1 cellular context compared by ENCODE assay signal in genomic region chr4:152957437-152958185, GRCh38.
TF ChIP-seq lines count a peak whose summit lies in the region.

No MANE protein-coding gene starts in this region.

TF ChIP-seq in K562, 482 proteins besides CTCF, POLR2A, EP300 and RAD21 (continued from another document):
- no peak for TF ChIP-seq PBX2 (CRISPR knock-in tag; IDR thresholded peaks at IDR 0.05; ENCODE audit: low read depth)
- peak; percentile 52 for TF ChIP-seq PBX2 (tag; conservative IDR thresholded peaks at IDR 0.05; ENCODE audit: low read depth)
- TF ChIP-seq TRIM25 (IDR thresholded peaks at IDR 0.05; ENCODE audit: borderline replicate concordance): no peak
- no peak for TF ChIP-seq BDP1 (IDR thresholded peaks at IDR 0.05; ENCODE audit: insufficient read depth, insufficient read length)
- TF ChIP-seq NR4A1 (CRISPR knock-in tag; IDR thresholded peaks at IDR 0.05): no peak
- no peak for TF ChIP-seq NR4A1 (tag; IDR thresholded peaks at IDR 0.05)
- TF ChIP-seq GABPB1 (CRISPR knock-in tag; IDR thresholded peaks at IDR 0.05): 0 out of 2 replicates have a peak, but pooled peaks have one; percentile 9
- peak; percentile 86 for TF ChIP-seq MEIS2 (IDR thresholded peaks at IDR 0.05; ENCODE audit: partially characterized antibody)
- TF ChIP-seq ATF2 (CRISPR knock-in tag; IDR thresholded peaks at IDR 0.05): no peak
- TF ChIP-seq ZNF146 (CRISPR knock-in tag; IDR thresholded peaks at IDR 0.05; ENCODE audit: unreplicated experiment): no peak
- no peak for TF ChIP-seq MBD1 (CRISPR knock-in tag; IDR thresholded peaks at IDR 0.05)
- TF ChIP-seq MCM2 (IDR thresholded peaks at IDR 0.05; ENCODE audit: low read depth): no peak
